13 cellular contexts compared by ENCODE assay signal in the genomic region with DNA sequence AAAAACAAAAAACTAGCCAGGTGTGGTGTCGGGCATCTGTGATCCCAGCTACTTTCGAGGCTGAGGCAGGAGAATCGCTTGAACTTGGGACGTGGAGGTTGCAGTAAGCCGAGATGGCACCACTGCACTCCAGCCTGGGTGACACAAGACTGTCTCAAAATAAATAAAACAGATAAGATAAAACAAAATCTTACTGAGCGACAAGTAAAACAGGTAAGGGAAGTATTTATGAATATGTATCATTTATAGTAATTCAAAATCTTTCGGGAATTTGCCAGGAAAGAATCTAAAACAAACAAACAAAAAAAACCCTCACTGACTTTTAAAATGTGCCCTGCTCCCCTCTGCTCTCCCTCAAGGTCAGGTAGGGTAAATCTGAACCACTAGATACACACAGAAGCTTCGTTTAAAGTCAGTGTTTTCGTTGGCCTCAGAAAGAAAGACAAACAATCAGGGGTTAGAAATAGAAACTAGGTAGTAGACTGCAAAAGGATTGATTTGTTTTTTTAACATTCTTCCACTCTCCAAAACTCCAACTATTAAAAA. TPM values are rescaled to one million over a fixed set of nuclear protein-coding genes. Genes with fewer than 3 reads are reported as not detected.
DNase-seq lines count a peak whose midpoint lies in the region; ATAC-seq and TF ChIP-seq lines count a peak whose summit lies in the region.
"Had no signal": no experiment of that assay in that cellular context is flagged by ENCODE, and none has a peak within 500 bp of the region (broad histone marks: within the 10 kb centered on the region; RNA-seq: fewer than 3 reads in every experiment).

No MANE protein-coding gene starts in this region.

- no peak for TF ChIP-seq EP300 in sigmoid colon (IDR thresholded peaks at IDR 0.05)

- H3K9me2 ChIP-seq in GM23338 (ENCODE audit: insufficient read depth): no peaks in the 10 kb centered on the region

- no peak overlapping the region for H2BK5ac ChIP-seq in mesenchymal stem cell (ENCODE audit: low read depth, low read length, poor library complexity, severe bottlenecking)

- H3K4me1 ChIP-seq in BLaER1: peaks cover 30% of the 10 kb centered on the region
- H3K4me1 ChIP-seq in GM23338 (ENCODE audit: insufficient read depth): peaks cover 7% of the 10 kb centered on the region
- H3K4me1 ChIP-seq in mesenchymal stem cell (ENCODE audit: control insufficient read depth, insufficient read depth, low read depth, low read length): peaks cover 11% of the 10 kb centered on the region
- peaks cover 3 to 21% (median 18%) of the 10 kb centered on the region in 4 donors for H3K4me1 ChIP-seq in sigmoid colon

- H3K36me3 ChIP-seq in BLaER1 (peaks cover 29% of the 10 kb centered on the region), GM23338 (ENCODE audit: insufficient read depth) (peaks cover 6% of the 10 kb centered on the region; the same call in 1 of the 2 replicates), mesenchymal stem cell (ENCODE audit: control insufficient read depth in 1 of 2, insufficient read depth in 2 of 2, low read depth in 1 of 2, low read length in 2 of 2) (peaks cover 10 to 11% of the 10 kb centered on the region in 2 experiments), sigmoid colon (peaks cover 5 to 17% (median 11%) of the 10 kb centered on the region in 4 donors)

- no peak overlapping the region for H2AK5ac ChIP-seq in mesenchymal stem cell (ENCODE audit: low read length, severe bottlenecking)

- no peaks in the 10 kb centered on the region; the same call in 1 of the 2 replicates for H4K20me1 ChIP-seq in BLaER1
- H4K20me1 ChIP-seq in GM23338 (replicated peaks; ENCODE audit: insufficient read depth): peaks cover 4% of the 10 kb centered on the region; the same call in 1 of the 2 replicates

- no peak overlapping the region for H3K23ac ChIP-seq in mesenchymal stem cell (ENCODE audit: low read length in 2 of 2)

- H3K27me3 Mint-ChIP-seq in GM23338 (ENCODE audit: insufficient read depth, low read depth, poor library complexity): peaks cover 14% of the 10 kb centered on the region
- no peaks in the 10 kb centered on the region for H3K27me3 Mint-ChIP-seq in activated T-helper 17 cell treated with anti-CD3 and anti-CD28 coated beads, Interleukin-2, amount 50 U/mL, for 72 hours

- H3K27me3 ChIP-seq in BLaER1 (no peaks in the 10 kb centered on the region), GM23338 (ENCODE audit: insufficient read depth) (no peaks in the 10 kb centered on the region), mesenchymal stem cell (ENCODE audit: control insufficient read depth in 1 of 2, insufficient read depth in 1 of 2, low read length in 2 of 2) (no peaks in the 10 kb centered on the region), sigmoid colon (no peaks in the 10 kb centered on the region)

- H3F3A ChIP-seq in GM23338 (replicated peaks; ENCODE audit: low read depth): no peaks in the 10 kb centered on the region

- 0 out of 3 replicates have a peak overlapping the region, but pooled peaks have one; percentile 12 for H3K4me3 Mint-ChIP-seq in GM23338
- peak overlapping the region; percentile 90 for H3K4me3 Mint-ChIP-seq in activated T-helper 17 cell treated with anti-CD3 and anti-CD28 coated beads, Interleukin-2, amount 50 U/mL, for 72 hours

- no peak overlapping the region for H3K18ac ChIP-seq in mesenchymal stem cell (ENCODE audit: low read depth in 1 of 2, low read length in 2 of 2)

- intact Hi-C loops in sigmoid colon (cut with DNase I): no loop called here

- ATAC-seq in GM23338: no peak
- no peak for ATAC-seq in activated T-helper 17 cell treated with anti-CD3 and anti-CD28 coated beads, Interleukin-2, amount 50 U/mL, for 72 hours (replicated peaks)

- H3K4me2 ChIP-seq in BLaER1: peak overlapping the region; percentile 99
- H3K4me2 ChIP-seq in GM23338: no peak overlapping the region
- no peak overlapping the region for H3K4me2 ChIP-seq in mesenchymal stem cell (ENCODE audit: low read length, poor library complexity, severe bottlenecking)

- H3K4me1 Mint-ChIP-seq in GM23338: peaks cover 8% of the 10 kb centered on the region; the same call in 2 of the 3 replicates
- H3K4me1 Mint-ChIP-seq in activated T-helper 17 cell treated with anti-CD3 and anti-CD28 coated beads, Interleukin-2, amount 50 U/mL, for 72 hours: peaks cover 4% of the 10 kb centered on the region

- H3K27ac Mint-ChIP-seq in GM23338: no peak overlapping the region
- H3K27ac Mint-ChIP-seq in activated T-helper 17 cell treated with anti-CD3 and anti-CD28 coated beads, Interleukin-2, amount 50 U/mL, for 72 hours: no peak overlapping the region

- WGBS in mesenchymal stem cell: 87% methylated on average over 6 of the region's 9 CpGs
- 72 to 84% methylated on average over 9 of the region's 9 CpGs for WGBS in sigmoid colon, 2 donors

- H3K9ac ChIP-seq in BLaER1 (peak overlapping the region; percentile 10), mesenchymal stem cell (ENCODE audit: low read length) (peak overlapping the region; percentile 50)

- H3K27ac ChIP-seq in BLaER1 (no peak overlapping the region), GM23338 (ENCODE audit: low read depth) (no peak overlapping the region), mesenchymal stem cell (ENCODE audit: low read length, poor library complexity, severe bottlenecking) (no peak overlapping the region), sigmoid colon (no peak overlapping the region)

- TF ChIP-seq POLR2A in sigmoid colon (IDR thresholded peaks at IDR 0.05): no peak

- H3K79me1 ChIP-seq in mesenchymal stem cell (replicated peaks; ENCODE audit: low read length, poor library complexity, severe bottlenecking): peaks cover 13% of the 10 kb centered on the region

- H3K4ac ChIP-seq in mesenchymal stem cell (ENCODE audit: low read depth in 1 of 2, low read length in 2 of 2): no peak overlapping the region

- H4K91ac ChIP-seq in mesenchymal stem cell (ENCODE audit: low read length): no peak overlapping the region

- TF ChIP-seq CTCF in GM23338 (conservative IDR thresholded peaks at IDR 0.05; ENCODE audit: low read depth in 2 of 2) (no peak), sigmoid colon (IDR thresholded peaks at IDR 0.05) (no peak)

- DNase-seq in GM23338 (ENCODE audit: low spot score): no peak
- DNase-seq in mesenchymal stem cell: no peak
- DNase-seq in stimulated activated CD4-positive, alpha-beta T cell treated with anti-CD3 and anti-CD28 coated beads, Interleukin-4, amount 100 ng/mL, for 1 hour: no peak
- no peak for DNase-seq in sigmoid colon
- DNase-seq in middle frontal gyrus (ENCODE audit: extremely low spot score, low spot score): no peak
- DNase-seq in effector CD8-positive, alpha-beta T cell (lab: John Stamatoyannopoulos, UW): no peak
- DNase-seq: amniotic stem cell; DMS53; NCI-H187; stimulated activated CD4-positive, alpha-beta T cell treated with anti-CD3 and anti-CD28 coated beads, Interleukin-2, amount 100 ng/mL, for 48 hours; substantia nigra had no signal

- H3K79me2 ChIP-seq in GM23338 (replicated peaks; ENCODE audit: insufficient read depth): peaks cover 33% of the 10 kb centered on the region

- H4K8ac ChIP-seq in mesenchymal stem cell (ENCODE audit: low read length): no peak overlapping the region

- H3K36me3 Mint-ChIP-seq in GM23338 (ENCODE audit: low read depth): peaks cover 12% of the 10 kb centered on the region
- H3K36me3 Mint-ChIP-seq in activated T-helper 17 cell treated with anti-CD3 and anti-CD28 coated beads, Interleukin-2, amount 50 U/mL, for 72 hours (ENCODE audit: low read depth): peaks cover 17% of the 10 kb centered on the region

- H3K9me3 ChIP-seq in BLaER1 (no peaks in the 10 kb centered on the region), mesenchymal stem cell (ENCODE audit: control insufficient read depth, low read length) (no peaks in the 10 kb centered on the region), sigmoid colon (no peaks in the 10 kb centered on the region)

- H2BK12ac ChIP-seq in mesenchymal stem cell (ENCODE audit: low read length in 2 of 2): no peak overlapping the region

- no peak overlapping the region for H2AFZ ChIP-seq in GM23338
- no peak overlapping the region for H2AFZ ChIP-seq in mesenchymal stem cell (ENCODE audit: low read depth, low read length)

- no peak overlapping the region for H2BK15ac ChIP-seq in mesenchymal stem cell (ENCODE audit: low read depth, poor library complexity, severe bottlenecking)

- no peaks in the 10 kb centered on the region for H3K9me3 Mint-ChIP-seq in GM23338
- no peaks in the 10 kb centered on the region for H3K9me3 Mint-ChIP-seq in activated T-helper 17 cell treated with anti-CD3 and anti-CD28 coated beads, Interleukin-2, amount 50 U/mL, for 72 hours

- H2BK120ac ChIP-seq in mesenchymal stem cell (ENCODE audit: low read depth, low read length): no peak overlapping the region

- H3K4me3 ChIP-seq in BLaER1: no peak overlapping the region
- no peak overlapping the region for H3K4me3 ChIP-seq in GM23338
- no peak overlapping the region for H3K4me3 ChIP-seq in mesenchymal stem cell (ENCODE audit: insufficient read depth in 1 of 2, low read depth in 1 of 2, low read length in 2 of 2)
- no peak overlapping the region for H3K4me3 ChIP-seq in sigmoid colon

- no peak overlapping the region for H3K14ac ChIP-seq in mesenchymal stem cell (ENCODE audit: low read length in 2 of 2)

TF ChIP-seq in GM23338, 12 proteins besides CTCF, POLR2A, EP300 and RAD21 (continues in another document):
- TF ChIP-seq ZNF114 (CRISPR knock-in tag; IDR thresholded peaks at IDR 0.05): no peak

RNA-seq across cellular contexts. Expression of a gene that starts 2.1 kb away (rescaled TPM):
- 47.9 and 58.8 TPM in 2 replicates for total RNA-seq in GM23338 (2014; rRNA removed; shearing (Covaris generic))
- polyA plus RNA-seq in GM23338 (2016; fragmentation: Nextera tagmentation; extraction: Ambion mirVana) (31.5 and 39.5 TPM in 2 replicates), sigmoid colon (10 to 100 TPM; 34.7 to 51.7 (median 35.1) TPM)
- 10 to 100 TPM; 24.5 to 29.7 TPM for total RNA-seq in activated T-helper 17 cell treated with anti-CD3 and anti-CD28 coated beads, Interleukin-2, amount 50 U/mL, for 72 hours
- polyA plus RNA-seq in mesenchymal stem cell (2013, experiment 1 of 2): 20.6 TPM
- polyA plus RNA-seq in mesenchymal stem cell (2013, experiment 2 of 2): 19.8 TPM
- total RNA-seq in sigmoid colon: 10 to 100 TPM; 39.0 to 70.3 (median 42.3) TPM

RNA-seq across cellular contexts. Expression of a gene that starts 32.8 kb away (rescaled TPM):
- total RNA-seq in GM23338 (2014; rRNA removed; shearing (Covaris generic)): 3.2 and 7.4 TPM in 2 replicates
- polyA plus RNA-seq in GM23338 (2016; fragmentation: Nextera tagmentation; extraction: Ambion mirVana) (0.63 and 1.3 TPM in 2 replicates), sigmoid colon (1 to 10 TPM; 5.4 to 9.7 (median 5.5) TPM)
- 10 to 100 TPM; 10.5 to 12.4 TPM for total RNA-seq in activated T-helper 17 cell treated with anti-CD3 and anti-CD28 coated beads, Interleukin-2, amount 50 U/mL, for 72 hours
- polyA plus RNA-seq in mesenchymal stem cell (2013, experiment 1 of 2): 5.4 TPM
- polyA plus RNA-seq in mesenchymal stem cell (2013, experiment 2 of 2): 5.4 TPM
- 1 to 10 TPM; 5.4 to 8.3 (median 7.7) TPM for total RNA-seq in sigmoid colon

RNA-seq across cellular contexts. Expression of a gene that starts 43.5 kb away (rescaled TPM):
- total RNA-seq in GM23338 (2014; rRNA removed; shearing (Covaris generic)): 3.7 and 4.0 TPM in 2 replicates
- 1.1 and 2.2 TPM in 2 replicates for polyA plus RNA-seq in GM23338 (2016; fragmentation: Nextera tagmentation; extraction: Ambion mirVana)
- 1 to 10 TPM in 1 of 2 donors, under 1 TPM in 1; 0.85 to 2.1 TPM for total RNA-seq in activated T-helper 17 cell treated with anti-CD3 and anti-CD28 coated beads, Interleukin-2, amount 50 U/mL, for 72 hours
- 0.57 TPM for polyA plus RNA-seq in mesenchymal stem cell (2013, experiment 1 of 2)
- polyA plus RNA-seq in mesenchymal stem cell (2013, experiment 2 of 2): 0.41 TPM
- 1 to 10 TPM; 2.0 to 5.0 (median 3.3) TPM for total RNA-seq in sigmoid colon
- 1 to 10 TPM in 2 of 3 donors, under 1 TPM in 1; 0.69 to 3.2 (median 1.8) TPM for polyA plus RNA-seq in sigmoid colon
